In genomic region chr12:108730337-108731104, GRCh38 we compare ENCODE assay signal across 1 cellular context.
TF ChIP-seq lines count a peak whose summit lies in the region.

No MANE protein-coding gene starts in this region.

TF ChIP-seq in GM12878, 131 proteins besides CTCF, POLR2A, EP300 and RAD21 (continued from another document and continues in another):
- TF ChIP-seq, protein P1, sequence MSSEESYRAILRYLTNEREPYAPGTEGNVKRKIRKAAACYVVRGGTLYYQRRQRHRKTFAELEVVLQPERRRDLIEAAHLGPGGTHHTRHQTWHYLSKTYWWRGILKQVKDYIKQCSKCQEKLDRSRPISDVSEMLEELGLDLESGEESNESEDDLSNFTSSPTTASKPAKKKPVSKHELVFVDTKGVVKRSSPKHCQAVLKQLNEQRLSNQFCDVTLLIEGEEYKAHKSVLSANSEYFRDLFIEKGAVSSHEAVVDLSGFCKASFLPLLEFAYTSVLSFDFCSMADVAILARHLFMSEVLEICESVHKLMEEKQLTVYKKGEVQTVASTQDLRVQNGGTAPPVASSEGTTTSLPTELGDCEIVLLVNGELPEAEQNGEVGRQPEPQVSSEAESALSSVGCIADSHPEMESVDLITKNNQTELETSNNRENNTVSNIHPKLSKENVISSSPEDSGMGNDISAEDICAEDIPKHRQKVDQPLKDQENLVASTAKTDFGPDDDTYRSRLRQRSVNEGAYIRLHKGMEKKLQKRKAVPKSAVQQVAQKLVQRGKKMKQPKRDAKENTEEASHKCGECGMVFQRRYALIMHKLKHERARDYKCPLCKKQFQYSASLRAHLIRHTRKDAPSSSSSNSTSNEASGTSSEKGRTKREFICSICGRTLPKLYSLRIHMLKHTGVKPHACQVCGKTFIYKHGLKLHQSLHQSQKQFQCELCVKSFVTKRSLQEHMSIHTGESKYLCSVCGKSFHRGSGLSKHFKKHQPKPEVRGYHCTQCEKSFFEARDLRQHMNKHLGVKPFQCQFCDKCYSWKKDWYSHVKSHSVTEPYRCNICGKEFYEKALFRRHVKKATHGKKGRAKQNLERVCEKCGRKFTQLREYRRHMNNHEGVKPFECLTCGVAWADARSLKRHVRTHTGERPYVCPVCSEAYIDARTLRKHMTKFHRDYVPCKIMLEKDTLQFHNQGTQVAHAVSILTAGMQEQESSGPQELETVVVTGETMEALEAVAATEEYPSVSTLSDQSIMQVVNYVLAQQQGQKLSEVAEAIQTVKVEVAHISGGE (CRISPR knock-in tag; IDR thresholded peaks at IDR 0.05): no peak
- TF ChIP-seq JUND (IDR thresholded peaks at IDR 0.05; ENCODE audit: low read depth, low read length): no peak
- TF ChIP-seq YBX1 (IDR thresholded peaks at IDR 0.05): no peak
- TF ChIP-seq, protein P2, sequence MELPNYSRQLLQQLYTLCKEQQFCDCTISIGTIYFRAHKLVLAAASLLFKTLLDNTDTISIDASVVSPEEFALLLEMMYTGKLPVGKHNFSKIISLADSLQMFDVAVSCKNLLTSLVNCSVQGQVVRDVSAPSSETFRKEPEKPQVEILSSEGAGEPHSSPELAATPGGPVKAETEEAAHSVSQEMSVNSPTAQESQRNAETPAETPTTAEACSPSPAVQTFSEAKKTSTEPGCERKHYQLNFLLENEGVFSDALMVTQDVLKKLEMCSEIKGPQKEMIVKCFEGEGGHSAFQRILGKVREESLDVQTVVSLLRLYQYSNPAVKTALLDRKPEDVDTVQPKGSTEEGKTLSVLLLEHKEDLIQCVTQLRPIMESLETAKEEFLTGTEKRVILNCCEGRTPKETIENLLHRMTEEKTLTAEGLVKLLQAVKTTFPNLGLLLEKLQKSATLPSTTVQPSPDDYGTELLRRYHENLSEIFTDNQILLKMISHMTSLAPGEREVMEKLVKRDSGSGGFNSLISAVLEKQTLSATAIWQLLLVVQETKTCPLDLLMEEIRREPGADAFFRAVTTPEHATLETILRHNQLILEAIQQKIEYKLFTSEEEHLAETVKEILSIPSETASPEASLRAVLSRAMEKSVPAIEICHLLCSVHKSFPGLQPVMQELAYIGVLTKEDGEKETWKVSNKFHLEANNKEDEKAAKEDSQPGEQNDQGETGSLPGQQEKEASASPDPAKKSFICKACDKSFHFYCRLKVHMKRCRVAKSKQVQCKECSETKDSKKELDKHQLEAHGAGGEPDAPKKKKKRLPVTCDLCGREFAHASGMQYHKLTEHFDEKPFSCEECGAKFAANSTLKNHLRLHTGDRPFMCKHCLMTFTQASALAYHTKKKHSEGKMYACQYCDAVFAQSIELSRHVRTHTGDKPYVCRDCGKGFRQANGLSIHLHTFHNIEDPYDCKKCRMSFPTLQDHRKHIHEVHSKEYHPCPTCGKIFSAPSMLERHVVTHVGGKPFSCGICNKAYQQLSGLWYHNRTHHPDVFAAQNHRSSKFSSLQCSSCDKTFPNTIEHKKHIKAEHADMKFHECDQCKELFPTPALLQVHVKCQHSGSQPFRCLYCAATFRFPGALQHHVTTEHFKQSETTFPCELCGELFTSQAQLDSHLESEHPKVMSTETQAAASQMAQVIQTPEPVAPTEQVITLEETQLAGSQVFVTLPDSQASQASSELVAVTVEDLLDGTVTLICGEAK (IDR thresholded peaks at IDR 0.05; ENCODE audit: borderline replicate concordance): no peak
- TF ChIP-seq GABPA (IDR thresholded peaks at IDR 0.05; ENCODE audit: low read depth): no peak
- peak; percentile 48 to 73; a peak in 1 of 4 replicates for TF ChIP-seq IKZF2 (IDR thresholded peaks at IDR 0.05)
- TF ChIP-seq CHD2 (IDR thresholded peaks at IDR 0.05; ENCODE audit: borderline replicate concordance, low read depth, low read length): no peak
- TF ChIP-seq EZH2 (IDR thresholded peaks at IDR 0.05; ENCODE audit: borderline replicate concordance, control insufficient read depth, low read depth, low read length): no peak
- TF ChIP-seq CBFB (IDR thresholded peaks at IDR 0.05; ENCODE audit: low read depth): no peak
- no peak for TF ChIP-seq BCLAF1 (IDR thresholded peaks at IDR 0.05)
- TF ChIP-seq ZBED1 (IDR thresholded peaks at IDR 0.05; ENCODE audit: borderline replicate concordance): no peak
- TF ChIP-seq TARDBP (IDR thresholded peaks at IDR 0.05; ENCODE audit: borderline replicate concordance): no peak
- TF ChIP-seq SMARCA5 (IDR thresholded peaks at IDR 0.05): no peak
- peak; percentile 49; the same call in 1 of the 2 replicates for TF ChIP-seq EED (IDR thresholded peaks at IDR 0.05; ENCODE audit: low read depth)
- no peak for TF ChIP-seq ETV6 (conservative IDR thresholded peaks at IDR 0.05 in 1 of 2, IDR thresholded peaks at IDR 0.05 in 1 of 2; ENCODE audit: borderline replicate concordance in 1 of 2, low read depth in 1 of 2)
- TF ChIP-seq BCL11A (IDR thresholded peaks at IDR 0.05; ENCODE audit: low read depth, low read length): no peak
- peak; percentile 56 for TF ChIP-seq NBN (IDR thresholded peaks at IDR 0.05)
- 0 out of 2 replicates have a peak, but pooled peaks have one; percentile 4 for TF ChIP-seq NRF1 (conservative IDR thresholded peaks at IDR 0.05; ENCODE audit: low read depth, low read length)
- TF ChIP-seq, protein P3, sequence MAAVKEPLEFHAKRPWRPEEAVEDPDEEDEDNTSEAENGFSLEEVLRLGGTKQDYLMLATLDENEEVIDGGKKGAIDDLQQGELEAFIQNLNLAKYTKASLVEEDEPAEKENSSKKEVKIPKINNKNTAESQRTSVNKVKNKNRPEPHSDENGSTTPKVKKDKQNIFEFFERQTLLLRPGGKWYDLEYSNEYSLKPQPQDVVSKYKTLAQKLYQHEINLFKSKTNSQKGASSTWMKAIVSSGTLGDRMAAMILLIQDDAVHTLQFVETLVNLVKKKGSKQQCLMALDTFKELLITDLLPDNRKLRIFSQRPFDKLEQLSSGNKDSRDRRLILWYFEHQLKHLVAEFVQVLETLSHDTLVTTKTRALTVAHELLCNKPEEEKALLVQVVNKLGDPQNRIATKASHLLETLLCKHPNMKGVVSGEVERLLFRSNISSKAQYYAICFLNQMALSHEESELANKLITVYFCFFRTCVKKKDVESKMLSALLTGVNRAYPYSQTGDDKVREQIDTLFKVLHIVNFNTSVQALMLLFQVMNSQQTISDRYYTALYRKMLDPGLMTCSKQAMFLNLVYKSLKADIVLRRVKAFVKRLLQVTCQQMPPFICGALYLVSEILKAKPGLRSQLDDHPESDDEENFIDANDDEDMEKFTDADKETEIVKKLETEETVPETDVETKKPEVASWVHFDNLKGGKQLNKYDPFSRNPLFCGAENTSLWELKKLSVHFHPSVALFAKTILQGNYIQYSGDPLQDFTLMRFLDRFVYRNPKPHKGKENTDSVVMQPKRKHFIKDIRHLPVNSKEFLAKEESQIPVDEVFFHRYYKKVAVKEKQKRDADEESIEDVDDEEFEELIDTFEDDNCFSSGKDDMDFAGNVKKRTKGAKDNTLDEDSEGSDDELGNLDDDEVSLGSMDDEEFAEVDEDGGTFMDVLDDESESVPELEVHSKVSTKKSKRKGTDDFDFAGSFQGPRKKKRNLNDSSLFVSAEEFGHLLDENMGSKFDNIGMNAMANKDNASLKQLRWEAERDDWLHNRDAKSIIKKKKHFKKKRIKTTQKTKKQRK (IDR thresholded peaks at IDR 0.05; ENCODE audit: low read depth, low read length): no peak
- no peak for TF ChIP-seq BRCA1 (IDR thresholded peaks at IDR 0.05; ENCODE audit: low read depth, low read length)
- TF ChIP-seq SREBF1 (IDR thresholded peaks at IDR 0.05; ENCODE audit: low read length): no peak
- peak; percentile 45 to 47; a peak in 3 of 4 replicates for TF ChIP-seq BHLHE40 (IDR thresholded peaks at IDR 0.05; ENCODE audit: borderline replicate concordance in 1 of 2, low read depth in 2 of 2, low read length in 1 of 2)
- no peak for TF ChIP-seq TCF12 (IDR thresholded peaks at IDR 0.05; ENCODE audit: low read depth, low read length)
- TF ChIP-seq, protein P4, sequence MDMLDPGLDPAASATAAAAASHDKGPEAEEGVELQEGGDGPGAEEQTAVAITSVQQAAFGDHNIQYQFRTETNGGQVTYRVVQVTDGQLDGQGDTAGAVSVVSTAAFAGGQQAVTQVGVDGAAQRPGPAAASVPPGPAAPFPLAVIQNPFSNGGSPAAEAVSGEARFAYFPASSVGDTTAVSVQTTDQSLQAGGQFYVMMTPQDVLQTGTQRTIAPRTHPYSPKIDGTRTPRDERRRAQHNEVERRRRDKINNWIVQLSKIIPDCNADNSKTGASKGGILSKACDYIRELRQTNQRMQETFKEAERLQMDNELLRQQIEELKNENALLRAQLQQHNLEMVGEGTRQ (IDR thresholded peaks at IDR 0.05; ENCODE audit: borderline replicate concordance, low read depth, low read length): no peak
- no peak for TF ChIP-seq BMI1 (IDR thresholded peaks at IDR 0.05; ENCODE audit: borderline replicate concordance)
- TF ChIP-seq KAT2A (conservative IDR thresholded peaks at IDR 0.05; ENCODE audit: control insufficient read depth, low read depth, low read length): no peak
- peak; percentile 70; the same call in 1 of the 2 replicates for TF ChIP-seq SPI1 (IDR thresholded peaks at IDR 0.05; ENCODE audit: borderline replicate concordance, insufficient read depth, low read depth, low read length)
- no peak for TF ChIP-seq MYB (IDR thresholded peaks at IDR 0.05; ENCODE audit: borderline replicate concordance, low read depth, low read length)
- TF ChIP-seq LARP7 (IDR thresholded peaks at IDR 0.05): no peak
- TF ChIP-seq, protein P5, sequence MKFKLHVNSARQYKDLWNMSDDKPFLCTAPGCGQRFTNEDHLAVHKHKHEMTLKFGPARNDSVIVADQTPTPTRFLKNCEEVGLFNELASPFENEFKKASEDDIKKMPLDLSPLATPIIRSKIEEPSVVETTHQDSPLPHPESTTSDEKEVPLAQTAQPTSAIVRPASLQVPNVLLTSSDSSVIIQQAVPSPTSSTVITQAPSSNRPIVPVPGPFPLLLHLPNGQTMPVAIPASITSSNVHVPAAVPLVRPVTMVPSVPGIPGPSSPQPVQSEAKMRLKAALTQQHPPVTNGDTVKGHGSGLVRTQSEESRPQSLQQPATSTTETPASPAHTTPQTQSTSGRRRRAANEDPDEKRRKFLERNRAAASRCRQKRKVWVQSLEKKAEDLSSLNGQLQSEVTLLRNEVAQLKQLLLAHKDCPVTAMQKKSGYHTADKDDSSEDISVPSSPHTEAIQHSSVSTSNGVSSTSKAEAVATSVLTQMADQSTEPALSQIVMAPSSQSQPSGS (IDR thresholded peaks at IDR 0.05; ENCODE audit: low read length): no peak
- no peak for TF ChIP-seq MEF2A (IDR thresholded peaks at IDR 0.05; ENCODE audit: insufficient read depth, low read depth, low read length)
- TF ChIP-seq IRF4 (IDR thresholded peaks at IDR 0.05; ENCODE audit: low read depth, low read length): no peak
- no peak for TF ChIP-seq BCL3 (IDR thresholded peaks at IDR 0.05; ENCODE audit: borderline replicate concordance, insufficient read depth, low read depth, low read length, poor library complexity, severe bottlenecking)
- no peak for TF ChIP-seq ATF3 (IDR thresholded peaks at IDR 0.05; ENCODE audit: borderline replicate concordance, extremely low read depth, low read depth, low read length)
- no peak for TF ChIP-seq SP1 (IDR thresholded peaks at IDR 0.05; ENCODE audit: low read depth, low read length)
- TF ChIP-seq SUZ12 (IDR thresholded peaks at IDR 0.05; ENCODE audit: unreplicated experiment): no peak
- no peak for TF ChIP-seq ZNF274 (IDR thresholded peaks at IDR 0.05; ENCODE audit: insufficient read depth, insufficient read length)
- no peak for TF ChIP-seq DPF2 (IDR thresholded peaks at IDR 0.05)
- TF ChIP-seq TCF3 (IDR thresholded peaks at IDR 0.05; ENCODE audit: borderline replicate concordance, insufficient read depth, low read depth, low read length): no peak
- TF ChIP-seq, protein P6, sequence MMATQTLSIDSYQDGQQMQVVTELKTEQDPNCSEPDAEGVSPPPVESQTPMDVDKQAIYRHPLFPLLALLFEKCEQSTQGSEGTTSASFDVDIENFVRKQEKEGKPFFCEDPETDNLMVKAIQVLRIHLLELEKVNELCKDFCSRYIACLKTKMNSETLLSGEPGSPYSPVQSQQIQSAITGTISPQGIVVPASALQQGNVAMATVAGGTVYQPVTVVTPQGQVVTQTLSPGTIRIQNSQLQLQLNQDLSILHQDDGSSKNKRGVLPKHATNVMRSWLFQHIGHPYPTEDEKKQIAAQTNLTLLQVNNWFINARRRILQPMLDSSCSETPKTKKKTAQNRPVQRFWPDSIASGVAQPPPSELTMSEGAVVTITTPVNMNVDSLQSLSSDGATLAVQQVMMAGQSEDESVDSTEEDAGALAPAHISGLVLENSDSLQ (IDR thresholded peaks at IDR 0.05): no peak
- TF ChIP-seq POLR2AphosphoS2 (IDR thresholded peaks at IDR 0.05; ENCODE audit: low read depth, low read length): peak; percentile 23; the same call in 1 of the 2 replicates
- TF ChIP-seq MYC (IDR thresholded peaks at IDR 0.05; ENCODE audit: insufficient read depth, insufficient read length, insufficient replicate concordance, low read length, severe bottlenecking): no peak
- TF ChIP-seq ZNF207 (IDR thresholded peaks at IDR 0.05; ENCODE audit: borderline replicate concordance): no peak
- no peak for TF ChIP-seq SIN3A (IDR thresholded peaks at IDR 0.05; ENCODE audit: low read depth, low read length)
- TF ChIP-seq ZNF384 (IDR thresholded peaks at IDR 0.05; ENCODE audit: borderline replicate concordance, low read depth, low read length): no peak
- TF ChIP-seq POU2F2 (IDR thresholded peaks at IDR 0.05; ENCODE audit: borderline replicate concordance, low read depth, low read length): no peak
